34 cellular contexts compared by ENCODE assay signal in genomic region chr3:152011812-152012735, GRCh38.
"Had no signal": no experiment of that assay in that cellular context is flagged by ENCODE, and none has a peak within 500 bp of the region (broad histone marks: within the 10 kb centered on the region; RNA-seq: fewer than 3 reads in every experiment).

No MANE protein-coding gene starts in this region.

- H3K36me3 ChIP-seq: ascending aorta, cardiac muscle cell, SJCRH30, WERI-Rb-1 had no signal

- H3K9ac ChIP-seq: KMS-11 had no signal

- H3K9me3 ChIP-seq: ascending aorta, SJCRH30 had no signal

- H3K4me1 ChIP-seq: SJCRH30 had no signal

- H3K4me2 ChIP-seq: KMS-11 had no signal

- H3K27me3 ChIP-seq: ascending aorta, cardiac muscle cell, SJCRH30 had no signal

- H3K4me3 ChIP-seq: ascending aorta, cardiac muscle cell, SJCRH30, SK-N-MC had no signal

- DNase-seq: activated CD4-positive, alpha-beta memory T cell treated with anti-CD3 and anti-CD28 coated beads, Interleukin-2, amount 10 ng/mL, durations not matched to agents 7 days and 5 days; activated CD4-positive, alpha-beta T cell treated with anti-CD3 and anti-CD28 coated beads for 1 hour; activated CD4-positive, alpha-beta T cell treated with anti-CD3 and anti-CD28 coated beads for 48 hours; activated CD4-positive, CD25-positive, alpha-beta regulatory T cell; activated CD8-positive, alpha-beta memory T cell treated with anti-CD3 and anti-CD28 coated beads for 24 hours; activated CD8-positive, alpha-beta memory T cell treated with anti-CD3 and anti-CD28 coated beads, Interleukin-2, amount 10 ng/mL, durations not matched to agents 7 days and 5 days; activated CD8-positive, alpha-beta memory T cell treated with anti-CD3 and anti-CD28 coated beads, Interleukin-2, amount 50 U/mL, for 48 hours; activated effector memory CD4-positive, alpha-beta T cell treated with anti-CD3 and anti-CD28 coated beads, Interleukin-2, amount 50 U/mL, for 16 hours; activated naive CD4-positive, alpha-beta T cell; activated naive CD4-positive, alpha-beta T cell treated with anti-CD3 and anti-CD28 coated beads, Interleukin-2, amount 50 U/mL, for 16 hours; activated naive CD8-positive, alpha-beta T cell treated with anti-CD3 and anti-CD28 coated beads for 36 hours; activated T-cell treated with anti-CD3 and anti-CD28 coated beads, Interleukin-2, amount 50 U/mL, for 48 hours; amniotic stem cell; MM.1S; NCI-H1092 treated with DMSO at 0.1 percent for 48 hours; NCI-H1417; NCI-H146; NCI-H187; NCI-H2029 treated with DMSO at 0.1 percent for 48 hours; NCI-H2107; NCI-H226; NCI-H446 treated with DMSO at 0.1 percent for 48 hours; NCI-H524; NCI-H69; SHP77; SJCRH30; T1000; WERI-Rb-1 had no signal

- H3K27ac ChIP-seq: cardiac muscle cell, KMS-11, SJCRH30, SK-N-MC, WERI-Rb-1 had no signal

- ATAC-seq: activated CD8-positive, alpha-beta memory T cell treated with anti-CD3 and anti-CD28 coated beads, Interleukin-2, amount 10 ng/mL, durations not matched to agents 7 days and 5 days; activated T-helper 17 cell treated with anti-CD3 and anti-CD28 coated beads, Interleukin-2, amount 50 U/mL, for 72 hours; Panc1 had no signal
